1 cellular context compared by ENCODE assay signal in genomic region chr17:82078433-82078832, GRCh38.
TF ChIP-seq lines count a peak whose summit lies in the region.

No MANE protein-coding gene starts in this region.

TF ChIP-seq in HepG2, 621 proteins besides CTCF, POLR2A, EP300 and RAD21:
- TF ChIP-seq ZBTB7B (CRISPR knock-in tag; IDR thresholded peaks at IDR 0.05) (0 out of 2 replicates have a peak, but pooled peaks have one; percentile 9), TGIF2 (CRISPR knock-in tag; IDR thresholded peaks at IDR 0.05) (no peak), BORCS8-MEF2B (CRISPR knock-in tag; IDR thresholded peaks at IDR 0.05) (no peak), BCLAF1 (IDR thresholded peaks at IDR 0.05) (no peak), RBFOX2 (IDR thresholded peaks at IDR 0.05; ENCODE audit: low read depth, low read length) (peak; percentile 57; the same call in 1 of the 2 replicates), MAFF (IDR thresholded peaks at IDR 0.05; ENCODE audit: low read depth, low read length) (no peak)
- TF ChIP-seq, protein P1, sequence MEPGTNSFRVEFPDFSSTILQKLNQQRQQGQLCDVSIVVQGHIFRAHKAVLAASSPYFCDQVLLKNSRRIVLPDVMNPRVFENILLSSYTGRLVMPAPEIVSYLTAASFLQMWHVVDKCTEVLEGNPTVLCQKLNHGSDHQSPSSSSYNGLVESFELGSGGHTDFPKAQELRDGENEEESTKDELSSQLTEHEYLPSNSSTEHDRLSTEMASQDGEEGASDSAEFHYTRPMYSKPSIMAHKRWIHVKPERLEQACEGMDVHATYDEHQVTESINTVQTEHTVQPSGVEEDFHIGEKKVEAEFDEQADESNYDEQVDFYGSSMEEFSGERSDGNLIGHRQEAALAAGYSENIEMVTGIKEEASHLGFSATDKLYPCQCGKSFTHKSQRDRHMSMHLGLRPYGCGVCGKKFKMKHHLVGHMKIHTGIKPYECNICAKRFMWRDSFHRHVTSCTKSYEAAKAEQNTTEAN (CRISPR knock-in tag; conservative IDR thresholded peaks at IDR 0.05), result no peak
